Comparison of ENCODE assay signal across 8 cellular contexts in the genomic region with DNA sequence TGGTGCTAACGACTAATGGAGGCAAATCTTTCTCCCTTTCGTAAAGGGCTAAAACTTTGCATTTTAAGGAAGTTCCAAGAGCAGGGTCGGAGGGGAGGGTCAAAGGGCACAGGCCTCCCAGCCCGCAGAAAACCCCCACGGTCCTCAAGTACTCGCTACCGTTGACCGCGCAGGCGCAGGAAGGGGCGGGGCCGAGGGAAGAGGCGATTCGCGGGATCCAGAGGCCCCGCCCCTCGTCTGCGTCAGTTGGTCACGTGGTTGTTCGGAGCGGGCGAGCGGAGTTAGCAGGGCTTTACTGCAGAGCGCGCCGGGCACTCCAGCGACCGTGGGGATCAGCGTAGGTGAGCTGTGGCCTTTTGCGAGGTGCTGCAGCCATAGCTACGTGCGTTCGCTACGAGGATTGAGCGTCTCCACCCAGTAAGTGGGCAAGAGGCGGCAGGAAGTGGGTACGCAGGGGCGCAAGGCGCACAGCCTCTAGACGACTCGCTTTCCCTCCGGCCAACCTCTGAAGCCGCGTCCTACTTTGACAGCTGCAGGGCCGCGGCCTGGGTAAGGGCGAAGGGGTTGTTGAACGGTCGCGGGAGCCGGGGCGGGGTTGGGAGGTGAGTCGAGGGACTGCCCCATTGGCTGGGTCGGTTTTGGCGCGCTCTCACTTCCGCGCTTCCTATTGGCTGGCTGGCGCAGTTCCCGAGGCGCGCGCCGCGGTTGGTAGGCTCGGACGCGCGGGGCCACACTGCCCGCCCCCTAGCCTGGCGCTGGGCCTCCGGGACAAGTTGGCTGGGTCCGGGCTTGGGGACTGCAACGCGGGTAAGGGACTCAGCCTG. TPM values are rescaled to one million over a fixed set of nuclear protein-coding genes. Genes with fewer than 3 reads are reported as not detected.
DNase-seq lines count a peak whose midpoint lies in the region; ATAC-seq and TF ChIP-seq lines count a peak whose summit lies in the region.

A gene (plus strand): TSS at position 242 of the 824 bp plus-strand sequence. CDS start 2,310 bp downstream, outside the sequence.

- no peak for TF ChIP-seq CTCF in AG04450 (IDR thresholded peaks at IDR 0.05; ENCODE audit: low read depth, low read length)
- TF ChIP-seq CTCF in VCaP (conservative IDR thresholded peaks at IDR 0.05), result no peak

- H3K4me2 ChIP-seq in skeletal muscle satellite cell (ENCODE audit: low read length), result peak within 1 kb of the TSS; percentile 86

- POLR2A ChIA-PET in AG04450 (lab: Yijun Ruan, JAX), result interaction anchor here (0.5 to 0.6 kb wide), 2 partner anchors 56 to 505 kb away, joined by 3 to 4 read pairs; a partner anchor contains a TSS

- CTCF ChIA-PET in AG04450 (lab: Charles Lee), result interaction anchor here (0.8 to 2.6 kb wide), 5 partner anchors 29 to 296 kb away, joined by 3 to 12 read pairs (median 3); a partner anchor contains a TSS

- DNase-seq in AG04450 (ENCODE audit: low read depth, low spot score) (peak; percentile 73), NCI-H2196 treated with DMSO at 0.1 percent for 48 hours (lab: John Stamatoyannopoulos, UW; ENCODE audit: unreplicated experiment) (peak; percentile 94), T47D (ENCODE audit: low read depth in 1 of 2, low spot score in 1 of 2) (peak; percentile 91 to 96)

- H3K9me3 ChIP-seq in AG04450 (ENCODE audit: control insufficient read depth, insufficient read depth, low read length) (no peaks in the 10 kb centered on the region; the same call in 1 of the 2 replicates), iPS-18a (ENCODE audit: control insufficient read depth, low read depth, low read length) (no peaks in the 10 kb centered on the region), skeletal muscle satellite cell (replicated peaks; ENCODE audit: low read length) (no peaks in the 10 kb centered on the region)

- H3K36me3 ChIP-seq in iPS-18a (ENCODE audit: control insufficient read depth, low read depth, low read length) (peaks cover 22% of the 10 kb centered on the region), skeletal muscle satellite cell (ENCODE audit: insufficient read depth, low read length) (no peaks in the 10 kb centered on the region)

- peak within 1 kb of the TSS; percentile 91 for H3K27ac ChIP-seq in AG04450 (ENCODE audit: low read depth, low read length)
- peak within 1 kb of the TSS; percentile 85 for H3K27ac ChIP-seq in VCaP
- peak within 1 kb of the TSS; percentile 94 for H3K27ac ChIP-seq in iPS-18a (ENCODE audit: low read length)

- no peaks in the 10 kb centered on the region for H3K27me3 ChIP-seq in AG04450 (ENCODE audit: control insufficient read depth, insufficient read depth, low read length)
- no peaks in the 10 kb centered on the region for H3K27me3 ChIP-seq in iPS-18a (ENCODE audit: control insufficient read depth, insufficient read depth, low read length)
- H3K27me3 ChIP-seq in skeletal muscle satellite cell (ENCODE audit: control insufficient read depth, insufficient read depth, low read length), result no peaks in the 10 kb centered on the region

- in situ Hi-C loops in T47D (cut with HindIII; ENCODE audit: low pct_unique_long_range_greater_than_20kb, low sequenced_read_pairs), result no loop called here

- H3K4me1 ChIP-seq in iPS-18a (ENCODE audit: control insufficient read depth, low read depth, low read length), result peaks cover 14% of the 10 kb centered on the region
- H3K4me1 ChIP-seq in skeletal muscle satellite cell (ENCODE audit: control insufficient read depth, insufficient read depth, low read length), result peaks cover 17% of the 10 kb centered on the region

- peak within 1 kb of the TSS; percentile 100 for H3K4me3 ChIP-seq in AG04450 (ENCODE audit: low read depth, low read length)
- peak within 1 kb of the TSS; percentile 98 for H3K4me3 ChIP-seq in iPS-18a (ENCODE audit: low read length)
- peak within 1 kb of the TSS; percentile 91 for H3K4me3 ChIP-seq in skeletal muscle satellite cell (ENCODE audit: low read length)

- H3K9ac ChIP-seq in iPS-18a (ENCODE audit: low read length) (peak within 1 kb of the TSS; percentile 98), skeletal muscle satellite cell (ENCODE audit: low read depth, low read length) (peak within 1 kb of the TSS; percentile 88)

- ATAC-seq in GM18907 (IDR thresholded peaks at IDR 0.05; ENCODE audit: unreplicated experiment), result peak; percentile 89
- peak; percentile 89 for ATAC-seq in HG03139 (IDR thresholded peaks at IDR 0.05; ENCODE audit: unreplicated experiment)

RNA-seq across cellular contexts. Expression of the gene that starts here (rescaled TPM):
- polyA plus RNA-seq in AG04450 (2011; rRNA removed), result 17.4 and 22.0 TPM in 2 replicates
- 5.4 and 6.3 TPM in 2 replicates for polyA minus RNA-seq in AG04450 (2011; rRNA and poly(A)+ RNA removed)
- 24.6 and 35.4 TPM in 2 replicates for total RNA-seq in skeletal muscle satellite cell (2012; rRNA removed)

Comparison
In these comparisons a context has a peak if more than half of its experiments do, and no peak if none do; other contexts are left out.
1. Peak in every context shown above with its lines: DNase-seq, ATAC-seq, H3K4me3 ChIP-seq and H3K27ac ChIP-seq.